2 cellular contexts compared by ENCODE assay signal in the genomic region with DNA sequence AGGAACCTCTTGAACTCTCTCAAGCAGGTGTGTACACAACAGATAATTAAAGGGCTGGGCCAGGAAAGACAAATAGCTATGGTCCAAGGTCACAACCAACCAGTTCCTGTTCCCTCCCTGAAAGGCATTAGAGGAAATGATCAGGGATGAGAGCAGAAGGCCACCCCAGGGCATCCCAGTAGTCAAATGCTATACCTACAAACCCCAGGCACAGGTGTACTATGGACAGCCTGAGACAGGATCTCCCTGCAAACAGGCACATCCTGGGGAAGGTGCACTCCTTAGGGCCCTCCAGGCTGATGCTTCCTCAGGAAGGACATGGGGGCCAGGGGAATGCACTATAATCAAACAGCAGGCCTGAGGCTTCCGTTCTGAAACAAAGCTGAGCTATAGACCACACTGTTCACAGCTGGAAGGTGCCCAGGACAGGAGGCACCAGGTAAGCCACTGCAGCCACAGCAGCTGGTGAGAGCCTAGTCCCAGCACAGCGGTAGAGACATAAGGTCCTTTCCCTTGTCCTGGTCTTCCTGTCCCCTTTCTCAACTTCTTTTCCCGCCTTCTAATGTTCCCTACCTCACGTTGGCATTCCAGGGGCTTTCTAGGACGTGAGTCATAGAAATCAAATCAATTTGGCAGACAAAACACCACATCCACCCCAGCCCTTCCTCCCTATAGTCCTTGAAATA.
TF ChIP-seq lines count a peak whose summit lies in the region.

No MANE protein-coding gene starts in this region.

TF ChIP-seq in SK-N-SH treated with all-trans-retinoic acid at 6 μM for 48 hours, 23 proteins besides CTCF, POLR2A, EP300 and RAD21 (continued from another document):
- TF ChIP-seq, protein P1, sequence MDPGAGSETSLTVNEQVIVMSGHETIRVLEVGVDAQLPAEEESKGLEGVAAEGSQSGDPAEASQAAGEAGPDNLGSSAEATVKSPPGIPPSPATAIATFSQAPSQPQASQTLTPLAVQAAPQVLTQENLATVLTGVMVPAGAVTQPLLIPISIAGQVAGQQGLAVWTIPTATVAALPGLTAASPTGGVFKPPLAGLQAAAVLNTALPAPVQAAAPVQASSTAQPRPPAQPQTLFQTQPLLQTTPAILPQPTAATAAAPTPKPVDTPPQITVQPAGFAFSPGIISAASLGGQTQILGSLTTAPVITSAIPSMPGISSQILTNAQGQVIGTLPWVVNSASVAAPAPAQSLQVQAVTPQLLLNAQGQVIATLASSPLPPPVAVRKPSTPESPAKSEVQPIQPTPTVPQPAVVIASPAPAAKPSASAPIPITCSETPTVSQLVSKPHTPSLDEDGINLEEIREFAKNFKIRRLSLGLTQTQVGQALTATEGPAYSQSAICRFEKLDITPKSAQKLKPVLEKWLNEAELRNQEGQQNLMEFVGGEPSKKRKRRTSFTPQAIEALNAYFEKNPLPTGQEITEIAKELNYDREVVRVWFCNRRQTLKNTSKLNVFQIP (CRISPR knock-in tag; IDR thresholded peaks at IDR 0.05; ENCODE audit: borderline replicate concordance, low read depth): no peak
- TF ChIP-seq ISL1 (CRISPR knock-in tag; IDR thresholded peaks at IDR 0.05) (no peak), ZNF8 (CRISPR knock-in tag; IDR thresholded peaks at IDR 0.05) (no peak), BACH2 (CRISPR knock-in tag; IDR thresholded peaks at IDR 0.05; ENCODE audit: borderline replicate concordance) (no peak), TOX (CRISPR knock-in tag; IDR thresholded peaks at IDR 0.05; ENCODE audit: borderline replicate concordance) (no peak), TCF4 (CRISPR knock-in tag; IDR thresholded peaks at IDR 0.05; ENCODE audit: borderline replicate concordance) (no peak), RARB (CRISPR knock-in tag; IDR thresholded peaks at IDR 0.05) (no peak), ZFP3 (CRISPR knock-in tag; IDR thresholded peaks at IDR 0.05) (no peak), ZNF70 (CRISPR knock-in tag; IDR thresholded peaks at IDR 0.05) (no peak), PPARA (CRISPR knock-in tag; IDR thresholded peaks at IDR 0.05; ENCODE audit: borderline replicate concordance) (no peak)
- TF ChIP-seq, protein P2, sequence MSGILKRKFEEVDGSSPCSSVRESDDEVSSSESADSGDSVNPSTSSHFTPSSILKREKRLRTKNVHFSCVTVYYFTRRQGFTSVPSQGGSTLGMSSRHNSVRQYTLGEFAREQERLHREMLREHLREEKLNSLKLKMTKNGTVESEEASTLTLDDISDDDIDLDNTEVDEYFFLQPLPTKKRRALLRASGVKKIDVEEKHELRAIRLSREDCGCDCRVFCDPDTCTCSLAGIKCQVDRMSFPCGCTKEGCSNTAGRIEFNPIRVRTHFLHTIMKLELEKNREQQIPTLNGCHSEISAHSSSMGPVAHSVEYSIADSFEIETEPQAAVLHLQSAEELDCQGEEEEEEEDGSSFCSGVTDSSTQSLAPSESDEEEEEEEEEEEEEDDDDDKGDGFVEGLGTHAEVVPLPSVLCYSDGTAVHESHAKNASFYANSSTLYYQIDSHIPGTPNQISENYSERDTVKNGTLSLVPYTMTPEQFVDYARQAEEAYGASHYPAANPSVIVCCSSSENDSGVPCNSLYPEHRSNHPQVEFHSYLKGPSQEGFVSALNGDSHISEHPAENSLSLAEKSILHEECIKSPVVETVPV (CRISPR knock-in tag; IDR thresholded peaks at IDR 0.05): no peak
- TF ChIP-seq, protein P3, sequence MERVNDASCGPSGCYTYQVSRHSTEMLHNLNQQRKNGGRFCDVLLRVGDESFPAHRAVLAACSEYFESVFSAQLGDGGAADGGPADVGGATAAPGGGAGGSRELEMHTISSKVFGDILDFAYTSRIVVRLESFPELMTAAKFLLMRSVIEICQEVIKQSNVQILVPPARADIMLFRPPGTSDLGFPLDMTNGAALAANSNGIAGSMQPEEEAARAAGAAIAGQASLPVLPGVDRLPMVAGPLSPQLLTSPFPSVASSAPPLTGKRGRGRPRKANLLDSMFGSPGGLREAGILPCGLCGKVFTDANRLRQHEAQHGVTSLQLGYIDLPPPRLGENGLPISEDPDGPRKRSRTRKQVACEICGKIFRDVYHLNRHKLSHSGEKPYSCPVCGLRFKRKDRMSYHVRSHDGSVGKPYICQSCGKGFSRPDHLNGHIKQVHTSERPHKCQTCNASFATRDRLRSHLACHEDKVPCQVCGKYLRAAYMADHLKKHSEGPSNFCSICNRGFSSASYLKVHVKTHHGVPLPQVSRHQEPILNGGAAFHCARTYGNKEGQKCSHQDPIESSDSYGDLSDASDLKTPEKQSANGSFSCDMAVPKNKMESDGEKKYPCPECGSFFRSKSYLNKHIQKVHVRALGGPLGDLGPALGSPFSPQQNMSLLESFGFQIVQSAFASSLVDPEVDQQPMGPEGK (CRISPR knock-in tag; IDR thresholded peaks at IDR 0.05; ENCODE audit: borderline replicate concordance): no peak
- TF ChIP-seq, protein P4, sequence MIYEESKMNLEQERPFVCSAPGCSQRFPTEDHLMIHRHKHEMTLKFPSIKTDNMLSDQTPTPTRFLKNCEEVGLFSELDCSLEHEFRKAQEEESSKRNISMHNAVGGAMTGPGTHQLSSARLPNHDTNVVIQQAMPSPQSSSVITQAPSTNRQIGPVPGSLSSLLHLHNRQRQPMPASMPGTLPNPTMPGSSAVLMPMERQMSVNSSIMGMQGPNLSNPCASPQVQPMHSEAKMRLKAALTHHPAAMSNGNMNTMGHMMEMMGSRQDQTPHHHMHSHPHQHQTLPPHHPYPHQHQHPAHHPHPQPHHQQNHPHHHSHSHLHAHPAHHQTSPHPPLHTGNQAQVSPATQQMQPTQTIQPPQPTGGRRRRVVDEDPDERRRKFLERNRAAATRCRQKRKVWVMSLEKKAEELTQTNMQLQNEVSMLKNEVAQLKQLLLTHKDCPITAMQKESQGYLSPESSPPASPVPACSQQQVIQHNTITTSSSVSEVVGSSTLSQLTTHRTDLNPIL (CRISPR knock-in tag; IDR thresholded peaks at IDR 0.05; ENCODE audit: low read depth): no peak
- TF ChIP-seq, protein P5, sequence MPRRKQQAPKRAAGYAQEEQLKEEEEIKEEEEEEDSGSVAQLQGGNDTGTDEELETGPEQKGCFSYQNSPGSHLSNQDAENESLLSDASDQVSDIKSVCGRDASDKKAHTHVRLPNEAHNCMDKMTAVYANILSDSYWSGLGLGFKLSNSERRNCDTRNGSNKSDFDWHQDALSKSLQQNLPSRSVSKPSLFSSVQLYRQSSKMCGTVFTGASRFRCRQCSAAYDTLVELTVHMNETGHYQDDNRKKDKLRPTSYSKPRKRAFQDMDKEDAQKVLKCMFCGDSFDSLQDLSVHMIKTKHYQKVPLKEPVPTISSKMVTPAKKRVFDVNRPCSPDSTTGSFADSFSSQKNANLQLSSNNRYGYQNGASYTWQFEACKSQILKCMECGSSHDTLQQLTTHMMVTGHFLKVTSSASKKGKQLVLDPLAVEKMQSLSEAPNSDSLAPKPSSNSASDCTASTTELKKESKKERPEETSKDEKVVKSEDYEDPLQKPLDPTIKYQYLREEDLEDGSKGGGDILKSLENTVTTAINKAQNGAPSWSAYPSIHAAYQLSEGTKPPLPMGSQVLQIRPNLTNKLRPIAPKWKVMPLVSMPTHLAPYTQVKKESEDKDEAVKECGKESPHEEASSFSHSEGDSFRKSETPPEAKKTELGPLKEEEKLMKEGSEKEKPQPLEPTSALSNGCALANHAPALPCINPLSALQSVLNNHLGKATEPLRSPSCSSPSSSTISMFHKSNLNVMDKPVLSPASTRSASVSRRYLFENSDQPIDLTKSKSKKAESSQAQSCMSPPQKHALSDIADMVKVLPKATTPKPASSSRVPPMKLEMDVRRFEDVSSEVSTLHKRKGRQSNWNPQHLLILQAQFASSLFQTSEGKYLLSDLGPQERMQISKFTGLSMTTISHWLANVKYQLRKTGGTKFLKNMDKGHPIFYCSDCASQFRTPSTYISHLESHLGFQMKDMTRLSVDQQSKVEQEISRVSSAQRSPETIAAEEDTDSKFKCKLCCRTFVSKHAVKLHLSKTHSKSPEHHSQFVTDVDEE (CRISPR knock-in tag; IDR thresholded peaks at IDR 0.05): no peak

TF ChIP-seq in SK-N-SH, 30 proteins besides CTCF, POLR2A, EP300 and RAD21 (continued from another document):
- TF ChIP-seq NRF1 (IDR thresholded peaks at IDR 0.05; ENCODE audit: low read depth, low read length) (no peak), ELF1 (IDR thresholded peaks at IDR 0.05) (no peak), EZH2phosphoT487 (IDR thresholded peaks at IDR 0.05; ENCODE audit: borderline replicate concordance, low read depth) (no peak), RCOR1 (IDR thresholded peaks at IDR 0.05; ENCODE audit: low read length) (no peak), GATA2 (CRISPR knock-in tag; IDR thresholded peaks at IDR 0.05) (no peak), POLR2AphosphoS5 (IDR thresholded peaks at IDR 0.05; ENCODE audit: low read depth, low read length) (no peak), JUND (IDR thresholded peaks at IDR 0.05) (no peak)
- TF ChIP-seq, protein P6, sequence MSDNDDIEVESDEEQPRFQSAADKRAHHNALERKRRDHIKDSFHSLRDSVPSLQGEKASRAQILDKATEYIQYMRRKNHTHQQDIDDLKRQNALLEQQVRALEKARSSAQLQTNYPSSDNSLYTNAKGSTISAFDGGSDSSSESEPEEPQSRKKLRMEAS (IDR thresholded peaks at IDR 0.05; ENCODE audit: low read depth): no peak
